8 cellular contexts compared by ENCODE assay signal in the genomic region with DNA sequence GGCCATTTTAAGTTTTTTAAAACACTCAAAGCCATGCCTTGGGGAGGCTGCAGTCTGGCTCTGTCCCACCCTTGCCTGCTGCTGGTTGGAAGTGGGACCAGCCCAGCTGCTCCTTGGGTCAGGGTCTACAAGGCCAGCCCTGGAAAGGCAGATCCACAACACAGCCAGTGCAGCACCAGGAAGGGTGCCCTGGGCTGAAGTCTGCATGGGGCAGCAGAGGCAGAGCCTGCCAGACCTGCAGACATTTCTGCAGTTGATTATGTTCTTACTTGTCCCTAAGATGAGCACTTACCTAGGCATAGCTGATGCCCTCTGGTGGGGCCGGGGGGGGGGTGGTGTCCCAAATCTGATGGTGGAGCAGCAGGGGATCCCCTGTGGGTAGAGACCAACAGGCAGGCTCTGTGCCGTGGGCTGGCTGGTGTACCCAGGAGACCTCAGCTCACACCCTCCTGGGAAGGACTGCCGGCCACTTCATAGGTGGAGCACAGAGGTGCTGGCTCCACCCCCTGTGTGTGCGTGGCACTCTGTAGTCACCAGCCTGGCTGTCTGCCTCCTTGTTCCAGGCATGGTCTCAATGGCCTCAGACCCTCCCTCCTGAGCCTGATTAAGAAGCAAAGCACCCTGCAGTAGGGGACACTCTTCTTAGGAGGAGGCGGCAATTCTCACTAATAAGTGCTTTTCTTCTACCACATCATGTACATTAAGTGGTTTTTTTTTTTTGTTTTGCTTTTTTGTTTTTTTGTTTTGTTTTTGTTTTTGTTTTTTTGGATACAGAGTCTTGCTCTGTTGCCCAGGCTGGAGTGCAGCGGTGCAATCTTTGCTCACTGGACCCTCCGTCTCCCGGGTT.
A peak's percentile ranks its signal among the peaks of the same experiment; 100 is the strongest.
DNase-seq lines count a peak whose midpoint lies in the region; ATAC-seq and TF ChIP-seq lines count a peak whose summit lies in the region.

No MANE protein-coding gene starts in this region.

- no peaks in the 10 kb centered on the region for H3K36me3 ChIP-seq in heart left ventricle
- no peaks in the 10 kb centered on the region for H3K36me3 ChIP-seq in right atrium auricular region
- 0 out of 2 replicates have a peak, but pooled peaks cover 4% of the 10 kb centered on the region for H3K36me3 ChIP-seq in SU-DHL-6 (ENCODE audit: low read length)

- H3K36me3 Mint-ChIP-seq in mesothelial cell of epicardium: no peaks in the 10 kb centered on the region

- H3K4me3 ChIP-seq in heart left ventricle (no peak overlapping the region), right atrium auricular region (no peak overlapping the region), SU-DHL-6 (ENCODE audit: insufficient read depth, low read length, poor library complexity, severe bottlenecking) (peak overlapping the region; percentile 53)

- TF ChIP-seq POLR2A in heart left ventricle (IDR thresholded peaks at IDR 0.05): no peak

- peaks cover 0 to 20% (median 7%) of the 10 kb centered on the region in 12 donors for H3K4me1 ChIP-seq in heart left ventricle
- peaks cover 0 to 10% of the 10 kb centered on the region in 2 donors for H3K4me1 ChIP-seq in right atrium auricular region

- peak in 3 of 4 donors; percentile 35 to 80 (median 41) for ATAC-seq in heart left ventricle
- peak; percentile 50 for ATAC-seq in HG02884 (IDR thresholded peaks at IDR 0.05; ENCODE audit: unreplicated experiment)

- H4K20me1 ChIP-seq in SU-DHL-6 (ENCODE audit: low read depth, low read length): no peaks in the 10 kb centered on the region

- no peaks in the 10 kb centered on the region for H3K4me1 Mint-ChIP-seq in mesothelial cell of epicardium

- H3K9me3 ChIP-seq in heart left ventricle (no peaks in the 10 kb centered on the region), right atrium auricular region (no peaks in the 10 kb centered on the region), SU-DHL-6 (ENCODE audit: insufficient read depth, low read length) (no peaks in the 10 kb centered on the region)

- intact Hi-C loops in heart left ventricle (cut with DNase I): no loop called here

- no peak overlapping the region for H3K27ac Mint-ChIP-seq in mesothelial cell of epicardium

- H3K9me3 Mint-ChIP-seq in mesothelial cell of epicardium: no peaks in the 10 kb centered on the region

- H3K9me2 ChIP-seq in SU-DHL-6 (replicated peaks; ENCODE audit: insufficient read depth, low read length): no peaks in the 10 kb centered on the region

- no peak overlapping the region for H3K4me3 Mint-ChIP-seq in mesothelial cell of epicardium

- H3K79me2 ChIP-seq in SU-DHL-6 (ENCODE audit: insufficient read depth, low read length): peaks cover 24% of the 10 kb centered on the region; the same call in 1 of the 2 replicates

- no peak overlapping the region for H3K27ac ChIP-seq in heart left ventricle
- H3K27ac ChIP-seq in right atrium auricular region: no peak overlapping the region
- H3K27ac ChIP-seq in SU-DHL-6 (ENCODE audit: low read depth, low read length): peak overlapping the region; percentile 97

- TF ChIP-seq CTCF in heart left ventricle (IDR thresholded peaks at IDR 0.05) (no peak), right atrium auricular region (IDR thresholded peaks at IDR 0.05) (no peak), SU-DHL-6 (IDR thresholded peaks at IDR 0.05; ENCODE audit: insufficient read depth, low read length, poor library complexity, severe bottlenecking) (no peak), mesothelial cell of epicardium (IDR thresholded peaks at IDR 0.05; ENCODE audit: unreplicated experiment) (no peak)

- WGBS in heart left ventricle, 4 donors: 68 to 92% (median 70%) methylated on average over 7 to 8 of the region's 8 CpGs

- DNase-seq in heart left ventricle: peak in 1 of 5 donors; percentile 51
- no peak for DNase-seq in right atrium auricular region (ENCODE audit: low spot score)
- no peak for DNase-seq in mesothelial cell of epicardium (ENCODE audit: low spot score in 2 of 2, unreplicated experiment in 2 of 2)
- no peak for DNase-seq in NK-92 (lab: John Stamatoyannopoulos, UW; ENCODE audit: unreplicated experiment)
- no peak for DNase-seq in stimulated activated CD4-positive, alpha-beta T cell treated with anti-CD3 and anti-CD28 coated beads, Interleukin-15, amount 100 ng/mL, for 24 hours
- DNase-seq in kidney glomerular epithelial cell (lab: John Stamatoyannopoulos, UW): no peak

- H3K4me2 ChIP-seq in SU-DHL-6 (ENCODE audit: low read depth, low read length, poor library complexity, severe bottlenecking): peak overlapping the region; percentile 70

- H3F3A ChIP-seq in SU-DHL-6 (ENCODE audit: insufficient read depth): peaks cover 21% of the 10 kb centered on the region

- peak overlapping the region; percentile 65 for H3K9ac ChIP-seq in SU-DHL-6 (ENCODE audit: low read length)

- H3K27me3 ChIP-seq in heart left ventricle: no peaks in the 10 kb centered on the region
- no peaks in the 10 kb centered on the region for H3K27me3 ChIP-seq in right atrium auricular region
- no peaks in the 10 kb centered on the region for H3K27me3 ChIP-seq in SU-DHL-6 (ENCODE audit: low read length)

- no peak overlapping the region for H2AFZ ChIP-seq in SU-DHL-6 (ENCODE audit: low read depth, low read length, severe bottlenecking)

- H3K27me3 Mint-ChIP-seq in mesothelial cell of epicardium (ENCODE audit: low read depth): peaks cover 16% of the 10 kb centered on the region
